26 cellular contexts compared by ENCODE assay signal in genomic region chr14:73325063-73325462, GRCh38.
DNase-seq lines count a peak whose midpoint lies in the region; ATAC-seq lines count a peak whose summit lies in the region.
"Had no signal": no experiment of that assay in that cellular context is flagged by ENCODE, and none has a peak within 500 bp of the region (broad histone marks: within the 10 kb centered on the region; RNA-seq: fewer than 3 reads in every experiment).

No MANE protein-coding gene starts in this region.

- H3K4me1 Mint-ChIP-seq in activated CD4-positive, alpha-beta T cell treated with anti-CD3 and anti-CD28 coated beads, Interleukin-2, amount 10 ng/mL, durations not matched to agents 7 days and 5 days = peaks cover 31% of the 10 kb centered on the region
- H3K4me1 Mint-ChIP-seq in CD4-positive, alpha-beta memory T cell = peaks cover 23 to 49% (median 39%) of the 10 kb centered on the region in 4 donors
- peaks cover 35% of the 10 kb centered on the region for H3K4me1 Mint-ChIP-seq in T-helper 17 cell
- peaks cover 31 to 54% (median 46%) of the 10 kb centered on the region in 7 donors for H3K4me1 Mint-ChIP-seq in naive thymus-derived CD4-positive, alpha-beta T cell

- H3K4me1 ChIP-seq in CD4-positive, alpha-beta memory T cell (ENCODE audit: insufficient read depth, low read length) = peaks cover 34% of the 10 kb centered on the region
- peaks cover 10 to 21% of the 10 kb centered on the region in 2 donors for H3K4me1 ChIP-seq in naive thymus-derived CD4-positive, alpha-beta T cell (ENCODE audit: control insufficient read depth in 2 of 2, insufficient read depth in 2 of 2, low read length in 2 of 2)

- no peak overlapping the region for H3K27ac ChIP-seq in CD4-positive, alpha-beta memory T cell (ENCODE audit: low read depth, low read length)
- no peak overlapping the region for H3K27ac ChIP-seq in naive thymus-derived CD4-positive, alpha-beta T cell (ENCODE audit: low read depth, low read length)
- H3K27ac ChIP-seq: body of pancreas, neutrophil, PC-9 had no signal

- no peaks in the 10 kb centered on the region for H3K9me3 Mint-ChIP-seq in activated CD4-positive, alpha-beta T cell treated with anti-CD3 and anti-CD28 coated beads, Interleukin-2, amount 10 ng/mL, durations not matched to agents 7 days and 5 days
- no peaks in the 10 kb centered on the region for H3K9me3 Mint-ChIP-seq in CD4-positive, alpha-beta memory T cell
- no peaks in the 10 kb centered on the region for H3K9me3 Mint-ChIP-seq in naive thymus-derived CD4-positive, alpha-beta T cell
- H3K9me3 Mint-ChIP-seq: stimulated activated memory B cell treated with anti-CD40 and anti-IgM and Interleukin-4, amounts not matched to agents 10 μg/mL and 1 μg/mL and 100 μg/mL, for 72 hours had no signal

- ATAC-seq in T-helper 17 cell = no peak
- ATAC-seq in naive thymus-derived CD4-positive, alpha-beta T cell = no peak
- ATAC-seq: body of pancreas; left cardiac atrium; sciatic nerve; stimulated activated memory B cell treated with anti-CD40 and anti-IgM and Interleukin-4, amounts not matched to agents 10 μg/mL and 1 μg/mL and 100 μg/mL, for 72 hours had no signal

- H3K9me3 ChIP-seq in CD4-positive, alpha-beta memory T cell (ENCODE audit: control insufficient read depth in 1 of 2, low read length in 2 of 2) = no peaks in the 10 kb centered on the region
- H3K9me3 ChIP-seq in T-helper 17 cell (ENCODE audit: control insufficient read depth, low read length, poor library complexity, severe bottlenecking) = no peaks in the 10 kb centered on the region
- H3K9me3 ChIP-seq in naive thymus-derived CD4-positive, alpha-beta T cell (ENCODE audit: control insufficient read depth in 2 of 3, low read length in 3 of 3) = no peaks in the 10 kb centered on the region
- H3K9me3 ChIP-seq: body of pancreas, neutrophil had no signal

- H3K36me3 Mint-ChIP-seq in activated CD4-positive, alpha-beta T cell treated with anti-CD3 and anti-CD28 coated beads, Interleukin-2, amount 10 ng/mL, durations not matched to agents 7 days and 5 days (ENCODE audit: low read depth) = peaks cover 10% of the 10 kb centered on the region
- H3K36me3 Mint-ChIP-seq in CD4-positive, alpha-beta memory T cell = peaks cover 6 to 11% of the 10 kb centered on the region in 2 donors
- H3K36me3 Mint-ChIP-seq in T-helper 17 cell (ENCODE audit: low read depth) = no peaks in the 10 kb centered on the region
- peaks cover 0 to 17% (median 5%) of the 10 kb centered on the region in 5 donors for H3K36me3 Mint-ChIP-seq in naive thymus-derived CD4-positive, alpha-beta T cell

- no peak overlapping the region for H3K4me3 Mint-ChIP-seq in activated CD4-positive, alpha-beta T cell treated with anti-CD3 and anti-CD28 coated beads, Interleukin-2, amount 10 ng/mL, durations not matched to agents 7 days and 5 days
- peak overlapping the region in 7 of 8 donors; percentile 37 to 78 (median 73) for H3K4me3 Mint-ChIP-seq in CD4-positive, alpha-beta memory T cell
- H3K4me3 Mint-ChIP-seq in T-helper 17 cell = peak overlapping the region; percentile 80
- H3K4me3 Mint-ChIP-seq in naive thymus-derived CD4-positive, alpha-beta T cell = peak overlapping the region; percentile 51 to 83 (median 70)
- H3K4me3 Mint-ChIP-seq: stimulated activated memory B cell treated with anti-CD40 and anti-IgM and Interleukin-4, amounts not matched to agents 10 μg/mL and 1 μg/mL and 100 μg/mL, for 72 hours had no signal

- H3K27me3 Mint-ChIP-seq in activated CD4-positive, alpha-beta T cell treated with anti-CD3 and anti-CD28 coated beads, Interleukin-2, amount 10 ng/mL, durations not matched to agents 7 days and 5 days = no peaks in the 10 kb centered on the region
- H3K27me3 Mint-ChIP-seq in CD4-positive, alpha-beta memory T cell = no peaks in the 10 kb centered on the region
- no peaks in the 10 kb centered on the region for H3K27me3 Mint-ChIP-seq in T-helper 17 cell
- no peaks in the 10 kb centered on the region for H3K27me3 Mint-ChIP-seq in naive thymus-derived CD4-positive, alpha-beta T cell
- H3K27me3 Mint-ChIP-seq: progenitor cell of endocrine pancreas; stimulated activated memory B cell treated with anti-CD40 and anti-IgM and Interleukin-4, amounts not matched to agents 10 μg/mL and 1 μg/mL and 100 μg/mL, for 72 hours had no signal

- no peak for DNase-seq in activated CD4-positive, alpha-beta T cell treated with anti-CD3 and anti-CD28 coated beads, Interleukin-2, amount 10 ng/mL, durations not matched to agents 7 days and 5 days
- no peak for DNase-seq in activated CD4-positive, alpha-beta T cell treated with anti-CD3 and anti-CD28 coated beads for 4 hours
- no peak for DNase-seq in CD4-positive, alpha-beta memory T cell
- DNase-seq in T-helper 17 cell (no peak), iPS-NIHi11 (ENCODE audit: low spot score) (no peak), NCI-H2107 (lab: John Stamatoyannopoulos, UW) (no peak)
- no peak for DNase-seq in naive thymus-derived CD4-positive, alpha-beta T cell
- no peak for DNase-seq in activated effector memory CD4-positive, alpha-beta T cell treated with Interleukin-2 at 50 U/mL for 16 hours
- DNase-seq: 8988T; body of pancreas; head of caudate nucleus; IMR-90; left cardiac atrium; NCI-H1092 treated with DMSO at 0.1 percent for 48 hours; NCI-H187; NCI-H524 treated with DMSO at 0.1 percent for 48 hours; NK-92 treated with Interleukin-12 subunit alpha and Interleukin-12 subunit beta, amount 100 ng/mL, for 24 hours; PC-9; Right ventricle myocardium superior; stimulated activated CD4-positive, alpha-beta T cell treated with anti-CD3 and anti-CD28 coated beads, Interleukin-12 subunit alpha, Interleukin-12 subunit beta, amount 100 ng/mL, for 4 hours; stimulated activated CD4-positive, alpha-beta T cell treated with anti-CD3 and anti-CD28 coated beads, Interleukin-4, amount 100 ng/mL, for 24 hours; T1000 had no signal

- peak overlapping the region in 1 of 2 donors; percentile 13 for H3K4me3 ChIP-seq in CD4-positive, alpha-beta memory T cell (ENCODE audit: low read length in 2 of 2)
- no peak overlapping the region for H3K4me3 ChIP-seq in naive thymus-derived CD4-positive, alpha-beta T cell (ENCODE audit: low read length)
- H3K4me3 ChIP-seq: body of pancreas, PC-9 had no signal

- POLR2A ChIA-PET in activated CD4-positive, alpha-beta T cell treated with anti-CD3 and anti-CD28 coated beads, Interleukin-2, amount 10 ng/mL, durations not matched to agents 7 days and 5 days (lab: Charles Lee) = no interaction called here
- POLR2A ChIA-PET in CD4-positive, alpha-beta memory T cell (lab: Charles Lee; ENCODE audit: partially characterized antibody) = no interaction called here
- POLR2A ChIA-PET in naive thymus-derived CD4-positive, alpha-beta T cell (lab: Charles Lee) = no interaction called here

- H3K36me3 ChIP-seq in CD4-positive, alpha-beta memory T cell (ENCODE audit: insufficient read depth, low read length) = no peaks in the 10 kb centered on the region
- no peaks in the 10 kb centered on the region for H3K36me3 ChIP-seq in naive thymus-derived CD4-positive, alpha-beta T cell (ENCODE audit: control insufficient read depth in 2 of 3, insufficient read depth in 3 of 3, low read length in 3 of 3)

- intact Hi-C loops in CD4-positive, alpha-beta memory T cell (cut with micrococcal nuclease) = no loop called here
- intact Hi-C loops in naive thymus-derived CD4-positive, alpha-beta T cell (cut with micrococcal nuclease) = no loop called here

- peak overlapping the region; percentile 77 for H3K27ac Mint-ChIP-seq in activated CD4-positive, alpha-beta T cell treated with anti-CD3 and anti-CD28 coated beads, Interleukin-2, amount 10 ng/mL, durations not matched to agents 7 days and 5 days
- peak overlapping the region; percentile 69 to 94 (median 82) for H3K27ac Mint-ChIP-seq in CD4-positive, alpha-beta memory T cell
- peak overlapping the region; percentile 59 for H3K27ac Mint-ChIP-seq in T-helper 17 cell
- peak overlapping the region; percentile 14 to 93 (median 82) for H3K27ac Mint-ChIP-seq in naive thymus-derived CD4-positive, alpha-beta T cell
- H3K27ac Mint-ChIP-seq: stimulated activated memory B cell treated with anti-CD40 and anti-IgM and Interleukin-4, amounts not matched to agents 10 μg/mL and 1 μg/mL and 100 μg/mL, for 72 hours had no signal

- H3K27me3 ChIP-seq in CD4-positive, alpha-beta memory T cell (ENCODE audit: insufficient read depth, low read length) = no peaks in the 10 kb centered on the region
- H3K27me3 ChIP-seq in naive thymus-derived CD4-positive, alpha-beta T cell (ENCODE audit: control insufficient read depth in 2 of 2, insufficient read depth in 2 of 2, low read length in 2 of 2) = no peaks in the 10 kb centered on the region
- H3K27me3 ChIP-seq: body of pancreas, neutrophil had no signal

- CTCF ChIA-PET in activated CD4-positive, alpha-beta T cell treated with anti-CD3 and anti-CD28 coated beads, Interleukin-2, amount 10 ng/mL, durations not matched to agents 7 days and 5 days (lab: Charles Lee) = no interaction called here
- CTCF ChIA-PET in CD4-positive, alpha-beta memory T cell (lab: Charles Lee; ENCODE audit: partially characterized antibody) = no interaction called here
- CTCF ChIA-PET in naive thymus-derived CD4-positive, alpha-beta T cell (lab: Charles Lee) = no interaction called here
